Comparison of ENCODE assay signal across 1 cellular context in the genomic region with DNA sequence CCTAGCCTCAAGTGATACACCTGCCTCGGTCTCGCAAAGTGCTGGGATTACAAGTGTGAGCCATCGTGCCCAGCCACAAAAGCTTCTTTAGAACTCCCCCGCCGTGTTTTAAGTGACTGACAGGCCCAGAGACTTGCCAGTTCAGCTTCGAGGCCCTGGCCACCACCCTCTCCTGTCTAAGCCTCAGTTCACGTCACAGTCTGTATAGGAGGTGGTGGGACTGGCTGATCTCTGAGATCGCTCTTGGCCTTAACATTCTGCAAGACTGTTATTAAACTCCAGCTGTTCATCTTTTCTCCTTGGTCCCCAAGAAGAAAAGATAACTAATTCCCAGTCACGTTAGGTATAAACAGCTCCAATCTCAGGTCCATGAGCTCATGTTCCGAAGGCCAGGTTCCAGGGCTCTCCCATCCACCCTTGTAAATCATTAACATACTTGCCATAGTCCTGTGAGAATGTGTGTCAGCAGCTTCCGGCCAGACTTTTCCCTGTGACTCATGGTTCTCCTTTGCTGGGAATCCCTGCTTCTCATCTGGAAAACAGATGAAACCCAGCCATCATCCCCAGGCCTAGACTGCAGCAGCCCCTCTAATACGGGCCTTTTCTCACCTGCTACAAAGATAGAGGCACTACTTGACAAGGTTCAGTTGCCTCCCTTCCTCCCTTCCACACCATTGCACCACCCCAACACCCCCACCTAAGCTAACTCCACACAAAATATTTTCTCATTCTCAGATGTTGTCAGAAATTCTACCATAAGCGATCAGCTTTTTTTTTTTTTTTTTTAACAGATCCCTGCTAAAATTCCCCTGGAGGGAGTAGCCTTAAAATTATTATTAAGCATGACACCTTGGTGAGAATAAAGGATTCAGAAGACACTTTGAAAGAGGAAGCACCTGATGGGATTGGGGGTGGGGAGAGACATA.
A peak's percentile ranks its signal among the peaks of the same experiment; 100 is the strongest.
TF ChIP-seq lines count a peak whose summit lies in the region.

No MANE protein-coding gene starts in this region.

TF ChIP-seq in HepG2, 621 proteins besides CTCF, POLR2A, EP300 and RAD21 (continued from another document and continues in another):
- TF ChIP-seq PATZ1 (CRISPR knock-in tag; IDR thresholded peaks at IDR 0.05) (no peak), DZIP1 (CRISPR knock-in tag; IDR thresholded peaks at IDR 0.05) (no peak), TRIM24 (CRISPR knock-in tag; IDR thresholded peaks at IDR 0.05) (no peak), MEIS1 (CRISPR knock-in tag; IDR thresholded peaks at IDR 0.05; ENCODE audit: borderline replicate concordance) (no peak), ZFYVE20 (CRISPR knock-in tag; IDR thresholded peaks at IDR 0.05; ENCODE audit: borderline replicate concordance, low read depth) (no peak), ATF7-NPFF (CRISPR knock-in tag; IDR thresholded peaks at IDR 0.05; ENCODE audit: low read depth) (no peak), CENPT (CRISPR knock-in tag; IDR thresholded peaks at IDR 0.05; ENCODE audit: low read depth) (no peak), E2F2 (CRISPR knock-in tag; IDR thresholded peaks at IDR 0.05; ENCODE audit: borderline replicate concordance) (no peak), PLRG1 (conservative IDR thresholded peaks at IDR 0.05) (no peak), NR2C2 (CRISPR knock-in tag; IDR thresholded peaks at IDR 0.05; ENCODE audit: borderline replicate concordance) (no peak), ATRX (CRISPR knock-in tag; IDR thresholded peaks at IDR 0.05; ENCODE audit: borderline replicate concordance) (no peak), NFKBIZ (CRISPR knock-in tag; IDR thresholded peaks at IDR 0.05) (no peak; the same call in 1 of the 2 replicates), ZNF513 (CRISPR knock-in tag; conservative IDR thresholded peaks at IDR 0.05) (no peak), ZNF251 (CRISPR knock-in tag; IDR thresholded peaks at IDR 0.05) (no peak), ZNF556 (CRISPR knock-in tag; IDR thresholded peaks at IDR 0.05; ENCODE audit: borderline replicate concordance) (no peak; the same call in 1 of the 2 replicates), YEATS4 (CRISPR knock-in tag; IDR thresholded peaks at IDR 0.05; ENCODE audit: borderline replicate concordance) (peak; percentile 62), ZNF567 (CRISPR knock-in tag; IDR thresholded peaks at IDR 0.05; ENCODE audit: borderline replicate concordance) (0 out of 2 replicates have a peak, but pooled peaks have one; percentile 43), ZNF264 (CRISPR knock-in tag; IDR thresholded peaks at IDR 0.05) (0 out of 2 replicates have a peak, but pooled peaks have one; percentile 19), BCL6 (CRISPR knock-in tag; IDR thresholded peaks at IDR 0.05) (no peak), CENPX (CRISPR knock-in tag; IDR thresholded peaks at IDR 0.05) (no peak), ZNF552 (CRISPR knock-in tag; IDR thresholded peaks at IDR 0.05; ENCODE audit: borderline replicate concordance) (0 out of 2 replicates have a peak, but pooled peaks have one; percentile 20), ZKSCAN1 (IDR thresholded peaks at IDR 0.05; ENCODE audit: low read length) (no peak), ZNF746 (CRISPR knock-in tag; IDR thresholded peaks at IDR 0.05) (0 out of 2 replicates have a peak, but pooled peaks have one; percentile 6), SP4 (CRISPR knock-in tag; IDR thresholded peaks at IDR 0.05) (no peak; the same call in 1 of the 2 replicates), NBN (conservative IDR thresholded peaks at IDR 0.05) (no peak), ESRRA (CRISPR knock-in tag; IDR thresholded peaks at IDR 0.05; ENCODE audit: low read depth) (no peak), THAP11 (CRISPR knock-in tag; IDR thresholded peaks at IDR 0.05) (no peak), ZNF446 (CRISPR knock-in tag; IDR thresholded peaks at IDR 0.05) (peak; percentile 40; the same call in 1 of the 2 replicates), BHLHE40 (IDR thresholded peaks at IDR 0.05; ENCODE audit: low read length) (no peak), ZNF33B (CRISPR knock-in tag; IDR thresholded peaks at IDR 0.05) (no peak), HNRNPL (IDR thresholded peaks at IDR 0.05; ENCODE audit: low read depth, low read length) (no peak), THYN1 (CRISPR knock-in tag; IDR thresholded peaks at IDR 0.05; ENCODE audit: borderline replicate concordance, low read depth) (no peak), TCF7 (IDR thresholded peaks at IDR 0.05; ENCODE audit: low read depth) (no peak), ZBTB49 (CRISPR knock-in tag; IDR thresholded peaks at IDR 0.05; ENCODE audit: borderline replicate concordance) (no peak), IRF2 (CRISPR knock-in tag; IDR thresholded peaks at IDR 0.05) (peak; percentile 47), SOX6 (IDR thresholded peaks at IDR 0.05) (no peak), SOX6 (CRISPR knock-in tag; IDR thresholded peaks at IDR 0.05) (peak; percentile 67)
- TF ChIP-seq, protein P1, sequence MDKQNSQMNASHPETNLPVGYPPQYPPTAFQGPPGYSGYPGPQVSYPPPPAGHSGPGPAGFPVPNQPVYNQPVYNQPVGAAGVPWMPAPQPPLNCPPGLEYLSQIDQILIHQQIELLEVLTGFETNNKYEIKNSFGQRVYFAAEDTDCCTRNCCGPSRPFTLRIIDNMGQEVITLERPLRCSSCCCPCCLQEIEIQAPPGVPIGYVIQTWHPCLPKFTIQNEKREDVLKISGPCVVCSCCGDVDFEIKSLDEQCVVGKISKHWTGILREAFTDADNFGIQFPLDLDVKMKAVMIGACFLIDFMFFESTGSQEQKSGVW (CRISPR knock-in tag; IDR thresholded peaks at IDR 0.05; ENCODE audit: borderline replicate concordance), result no peak
- TF ChIP-seq, protein P2, sequence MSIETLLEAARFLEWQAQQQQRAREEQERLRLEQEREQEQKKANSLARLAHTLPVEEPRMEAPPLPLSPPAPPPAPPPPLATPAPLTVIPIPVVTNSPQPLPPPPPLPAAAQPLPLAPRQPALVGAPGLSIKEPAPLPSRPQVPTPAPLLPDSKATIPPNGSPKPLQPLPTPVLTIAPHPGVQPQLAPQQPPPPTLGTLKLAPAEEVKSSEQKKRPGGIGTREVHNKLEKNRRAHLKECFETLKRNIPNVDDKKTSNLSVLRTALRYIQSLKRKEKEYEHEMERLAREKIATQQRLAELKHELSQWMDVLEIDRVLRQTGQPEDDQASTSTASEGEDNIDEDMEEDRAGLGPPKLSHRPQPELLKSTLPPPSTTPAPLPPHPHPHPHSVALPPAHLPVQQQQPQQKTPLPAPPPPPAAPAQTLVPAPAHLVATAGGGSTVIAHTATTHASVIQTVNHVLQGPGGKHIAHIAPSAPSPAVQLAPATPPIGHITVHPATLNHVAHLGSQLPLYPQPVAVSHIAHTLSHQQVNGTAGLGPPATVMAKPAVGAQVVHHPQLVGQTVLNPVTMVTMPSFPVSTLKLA (IDR thresholded peaks at IDR 0.05), result peak; percentile 32
- TF ChIP-seq, protein P3, sequence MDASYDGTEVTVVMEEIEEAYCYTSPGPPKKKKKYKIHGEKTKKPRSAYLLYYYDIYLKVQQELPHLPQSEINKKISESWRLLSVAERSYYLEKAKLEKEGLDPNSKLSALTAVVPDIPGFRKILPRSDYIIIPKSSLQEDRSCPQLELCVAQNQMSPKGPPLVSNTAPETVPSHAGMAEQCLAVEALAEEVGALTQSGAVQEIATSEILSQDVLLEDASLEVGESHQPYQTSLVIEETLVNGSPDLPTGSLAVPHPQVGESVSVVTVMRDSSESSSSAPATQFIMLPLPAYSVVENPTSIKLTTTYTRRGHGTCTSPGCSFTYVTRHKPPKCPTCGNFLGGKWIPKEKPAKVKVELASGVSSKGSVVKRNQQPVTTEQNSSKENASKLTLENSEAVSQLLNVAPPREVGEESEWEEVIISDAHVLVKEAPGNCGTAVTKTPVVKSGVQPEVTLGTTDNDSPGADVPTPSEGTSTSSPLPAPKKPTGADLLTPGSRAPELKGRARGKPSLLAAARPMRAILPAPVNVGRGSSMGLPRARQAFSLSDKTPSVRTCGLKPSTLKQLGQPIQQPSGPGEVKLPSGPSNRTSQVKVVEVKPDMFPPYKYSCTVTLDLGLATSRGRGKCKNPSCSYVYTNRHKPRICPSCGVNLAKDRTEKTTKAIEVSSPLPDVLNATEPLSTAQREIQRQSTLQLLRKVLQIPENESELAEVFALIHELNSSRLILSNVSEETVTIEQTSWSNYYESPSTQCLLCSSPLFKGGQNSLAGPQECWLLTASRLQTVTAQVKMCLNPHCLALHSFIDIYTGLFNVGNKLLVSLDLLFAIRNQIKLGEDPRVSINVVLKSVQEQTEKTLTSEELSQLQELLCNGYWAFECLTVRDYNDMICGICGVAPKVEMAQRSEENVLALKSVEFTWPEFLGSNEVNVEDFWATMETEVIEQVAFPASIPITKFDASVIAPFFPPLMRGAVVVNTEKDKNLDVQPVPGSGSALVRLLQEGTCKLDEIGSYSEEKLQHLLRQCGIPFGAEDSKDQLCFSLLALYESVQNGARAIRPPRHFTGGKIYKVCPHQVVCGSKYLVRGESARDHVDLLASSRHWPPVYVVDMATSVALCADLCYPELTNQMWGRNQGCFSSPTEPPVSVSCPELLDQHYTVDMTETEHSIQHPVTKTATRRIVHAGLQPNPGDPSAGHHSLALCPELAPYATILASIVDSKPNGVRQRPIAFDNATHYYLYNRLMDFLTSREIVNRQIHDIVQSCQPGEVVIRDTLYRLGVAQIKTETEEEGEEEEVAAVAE (CRISPR knock-in tag; IDR thresholded peaks at IDR 0.05; ENCODE audit: borderline replicate concordance), result 0 out of 2 replicates have a peak, but pooled peaks have one; percentile 22
